9 cellular contexts compared by ENCODE assay signal in genomic region chrX:18227458-18227857, GRCh38. TPM values are rescaled to one million over a fixed set of nuclear protein-coding genes. Genes with fewer than 3 reads are reported as not detected.
"Had no signal": no experiment of that assay in that cellular context is flagged by ENCODE, and none has a peak within 500 bp of the region (broad histone marks: within the 10 kb centered on the region; RNA-seq: fewer than 3 reads in every experiment).

No MANE protein-coding gene starts in this region.

- H3K4me3 ChIP-seq: GM12878 had no signal

- DNase-seq: GDM1, GF-D8 had no signal

- ATAC-seq: GM12878 had no signal

- FAIRE-seq: G401.6, GM12878, GM12891, GM12892, GM18507, GM19239 had no signal

RNA-seq across cellular contexts. Expression of gene BEND2, which starts 6.8 kb away (rescaled TPM):
- total RNA-seq: G401, GM12878 had no signal
- polyA plus RNA-seq: GM12878 had no signal
